ENCODE assay signal across 16 cellular contexts in genomic region chr13:99797716-99798115, GRCh38.
"Had no signal": no experiment of that assay in that cellular context is flagged by ENCODE, and none has a peak within 500 bp of the region (broad histone marks: within the 10 kb centered on the region; RNA-seq: fewer than 3 reads in every experiment).

No MANE protein-coding gene starts in this region.

- H3K4me1 ChIP-seq: gastrocnemius medialis, heart left ventricle, tibial artery had no signal

- H3K27ac ChIP-seq: coronary artery, gastrocnemius medialis, heart left ventricle, tibial artery had no signal

- H3K27me3 ChIP-seq: gastrocnemius medialis, heart left ventricle, tibial artery had no signal

- DNase-seq: activated CD4-positive, alpha-beta T cell treated with anti-CD3 and anti-CD28 coated beads, Interleukin-2, amount 10 ng/mL, durations not matched to agents 7 days and 5 days; activated CD8-positive, alpha-beta T cell treated with anti-CD3 and anti-CD28 coated beads, Interleukin-2, amount 10 ng/mL, durations not matched to agents 7 days and 5 days; activated naive CD4-positive, alpha-beta T cell treated with anti-CD3 and anti-CD28 coated beads, Interleukin-2, amount 50 U/mL, for 16 hours; activated T-cell treated with anti-CD3 and anti-CD28 coated beads, Interleukin-2, amount 50 U/mL, for 24 hours; aorta; gastrocnemius medialis; heart left ventricle; mesenchymal stem cell; mucosa of descending colon; naive B cell; stimulated activated CD4-positive, alpha-beta T cell treated with anti-CD3 and anti-CD28 coated beads, Interleukin-2, amount 100 ng/mL, for 24 hours; stimulated activated naive CD8-positive, alpha-beta T cell treated with anti-CD3 and anti-CD28 coated beads, Interleukin-15, Interleukin-2, amounts not matched to agents 100 U/mL and 50 U/mL, for 24 hours; substantia nigra; tibial artery had no signal

- H3K4me3 ChIP-seq: coronary artery, gastrocnemius medialis, heart left ventricle, mucosa of descending colon, tibial artery had no signal

- H3K36me3 ChIP-seq: gastrocnemius medialis, heart left ventricle, tibial artery had no signal

- H3K9me3 ChIP-seq: gastrocnemius medialis, heart left ventricle, mucosa of descending colon, tibial artery had no signal

- ATAC-seq: activated CD4-positive, CD25-positive, alpha-beta regulatory T cell treated with anti-CD3 and anti-CD28 coated beads, Interleukin-2, amount 50 U/mL, for 24 hours; activated CD8-positive, alpha-beta T cell treated with anti-CD3 and anti-CD28 coated beads, Interleukin-2, amount 10 ng/mL, durations not matched to agents 7 days and 5 days; gastrocnemius medialis; heart left ventricle; mucosa of descending colon; stimulated activated naive CD8-positive, alpha-beta T cell treated with anti-CD3 and anti-CD28 coated beads, Interleukin-15, Interleukin-2, amounts not matched to agents 100 U/mL and 50 U/mL, for 24 hours had no signal
